In genomic region chr17:4789951-4790704, GRCh38 we compare ENCODE assay signal across 1 cellular context.
TF ChIP-seq lines count a peak whose summit lies in the region.

No MANE protein-coding gene starts in this region.

TF ChIP-seq in SK-N-SH treated with all-trans-retinoic acid at 6 μM for 48 hours, 23 proteins besides CTCF, POLR2A, EP300 and RAD21 (continued from another document):
- no peak for TF ChIP-seq POU6F1 (CRISPR knock-in tag; IDR thresholded peaks at IDR 0.05; ENCODE audit: borderline replicate concordance, low read depth)
- TF ChIP-seq ZFP30 (CRISPR knock-in tag; IDR thresholded peaks at IDR 0.05) = no peak
- TF ChIP-seq RARB (CRISPR knock-in tag; IDR thresholded peaks at IDR 0.05) = no peak
- TF ChIP-seq ZC3H10 (CRISPR knock-in tag; IDR thresholded peaks at IDR 0.05) = no peak
- TF ChIP-seq ZFP3 (CRISPR knock-in tag; IDR thresholded peaks at IDR 0.05) = no peak
- TF ChIP-seq CREB5 (CRISPR knock-in tag; IDR thresholded peaks at IDR 0.05; ENCODE audit: low read depth) = no peak
TF ChIP-seq in SK-N-SH treated with all-trans-retinoic acid at 6 μM for 48 hours: peak in this region for 0.
